7 cellular contexts compared by ENCODE assay signal in the genomic region with DNA sequence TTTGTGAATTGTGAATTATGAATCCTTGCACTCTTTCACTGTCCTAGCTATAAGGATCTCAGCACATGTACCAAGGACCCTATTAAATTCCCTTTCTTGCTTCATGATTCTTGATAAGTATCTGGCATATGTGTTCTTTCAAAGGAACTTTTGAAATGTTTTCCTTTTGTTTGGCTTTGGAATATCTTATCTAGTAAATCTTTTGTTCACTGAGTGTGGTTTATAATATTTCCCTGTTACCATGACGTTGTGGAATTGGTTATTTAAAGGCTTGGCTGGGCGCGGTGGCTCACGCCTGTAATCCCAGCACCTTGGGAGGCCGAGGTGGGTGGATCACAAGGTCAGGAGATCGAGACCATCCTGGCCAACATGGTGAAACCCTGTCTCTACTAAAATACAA.
DNase-seq lines count a peak whose midpoint lies in the region; FAIRE-seq and TF ChIP-seq lines count a peak whose summit lies in the region.
"Not testable (repeated sequence)": the region's sequence is repeated elsewhere in the genome, so short reads cannot be mapped to it uniquely, and the experiment has no call there.

No MANE protein-coding gene starts in this region.

- not testable (repeated sequence) for H3K9me3 Mint-ChIP-seq in astrocyte (ENCODE audit: unreplicated experiment)

- H3K14ac ChIP-seq in trophoblast cell (ENCODE audit: low read length) = not testable (repeated sequence)

- not testable (repeated sequence) for H3K79me2 ChIP-seq in astrocyte (ENCODE audit: insufficient read depth, low read length); endothelial cell of umbilical vein (ENCODE audit: control insufficient read depth, insufficient read depth, low read length); trophoblast cell (ENCODE audit: control insufficient read depth, insufficient read depth, low read length, poor library complexity)

- no CpG with 5 or more reads among the region's 6 CpGs for WGBS in trophoblast cell (ENCODE audit: extremely low coverage, insufficient coverage, insufficient read length)

- not testable (repeated sequence) for H3K9me3 ChIP-seq in HAP-1; astrocyte (ENCODE audit: insufficient read depth, low read depth, low read length); endothelial cell of umbilical vein (replicated peaks; ENCODE audit: control insufficient read depth, insufficient read depth, low read length); trophoblast cell (ENCODE audit: insufficient read depth, low read depth, low read length)

- dilution Hi-C loops in endothelial cell of umbilical vein (cut with MboI; ENCODE audit: extremely low pct_ligation_motif_present, low sequenced_read_pairs) = not testable (repeated sequence)

- not testable (repeated sequence) for H3K36me3 Mint-ChIP-seq in astrocyte (ENCODE audit: low read depth, unreplicated experiment)

- H4K91ac ChIP-seq in trophoblast cell (ENCODE audit: low read depth, low read length) = not testable (repeated sequence)

- H4K20me1 ChIP-seq in astrocyte (ENCODE audit: insufficient read depth, low read length); endothelial cell of umbilical vein (replicated peaks; ENCODE audit: control insufficient read depth, extremely low read depth, insufficient read depth, low read length): not testable (repeated sequence)

- H3K9ac ChIP-seq in astrocyte (ENCODE audit: low read length); endothelial cell of umbilical vein (replicated peaks; ENCODE audit: extremely low read depth, insufficient read depth, low read length); trophoblast cell (ENCODE audit: low read length): not testable (repeated sequence)

- H3K27me3 ChIP-seq in HAP-1 (ENCODE audit: low read depth); astrocyte (ENCODE audit: insufficient read depth, low read length); brain microvascular endothelial cell (replicated peaks); endothelial cell of umbilical vein (ENCODE audit: control insufficient read depth in 2 of 2, insufficient read depth in 2 of 2, low read length in 2 of 2); trophoblast cell (ENCODE audit: insufficient read depth, low read length): not testable (repeated sequence)

- H3K18ac ChIP-seq in trophoblast cell (ENCODE audit: low read length) = not testable (repeated sequence)

- not testable (repeated sequence) for BruUV-seq in endothelial cell of umbilical vein (replicated peaks; lab: Mats Ljungman, UMichigan)

- not testable (repeated sequence) for TF ChIP-seq CTCF in astrocyte (IDR thresholded peaks at IDR 0.05; ENCODE audit: insufficient read depth, low read depth, low read length); brain microvascular endothelial cell (IDR thresholded peaks at IDR 0.05; ENCODE audit: low read depth, low read length, missing control alignments); endothelial cell of umbilical vein (IDR thresholded peaks at IDR 0.05; ENCODE audit: extremely low read depth in 1 of 2, insufficient read depth in 1 of 2, low read depth in 1 of 2, low read length in 2 of 2)

- CTCF ChIA-PET in endothelial cell of umbilical vein (lab: Charles Lee) = interaction anchor here (0.9 to 1.7 kb wide), 3 partner anchors 14 to 257 kb away, joined by 3 to 5 read pairs (median 4); no protein-coding TSS in a partner anchor

- H2BK120ac ChIP-seq in trophoblast cell (ENCODE audit: insufficient read depth, low read length, poor library complexity) = not testable (repeated sequence)

- not testable (repeated sequence) for H3K4ac ChIP-seq in trophoblast cell (ENCODE audit: low read depth, low read length)

- not testable (repeated sequence) for TF ChIP-seq POLR2A in endothelial cell of umbilical vein (IDR thresholded peaks at IDR 0.05; ENCODE audit: low read depth, low read length)

- not testable (repeated sequence) for H4K8ac ChIP-seq in trophoblast cell (ENCODE audit: low read depth, low read length)

- not testable (repeated sequence) for H2AK5ac ChIP-seq in trophoblast cell (ENCODE audit: low read length)

- FAIRE-seq in astrocyte (lab: Jason Lieb, UNC); endothelial cell of umbilical vein (lab: Jason Lieb, UNC): not testable (repeated sequence)

- H3K9me1 ChIP-seq in endothelial cell of umbilical vein (replicated peaks; ENCODE audit: control insufficient read depth, extremely low read depth, insufficient read depth, low read length) = not testable (repeated sequence)

- intact Hi-C loops in endothelial cell of umbilical vein (cut with micrococcal nuclease) = loop anchor here (2.0 to 5.0 kb wide), 2 partner anchors 257 to 512 kb away; no protein-coding TSS in a partner anchor
- intact Hi-C loops in cardiac septum (cut with DNase I) = not testable (repeated sequence)

- POLR2A ChIA-PET in endothelial cell of umbilical vein (lab: Charles Lee) = not testable (repeated sequence)

- in situ Hi-C loops in HAP-1 (cut with MboI; ENCODE audit: low sequenced_read_pairs); brain microvascular endothelial cell (cut with HindIII; ENCODE audit: low pct_ligation_motif_present, low sequenced_read_pairs): not testable (repeated sequence)

- not testable (repeated sequence) for H3K4me1 Mint-ChIP-seq in astrocyte (ENCODE audit: low read depth, unreplicated experiment)

- H3K4me3 ChIP-seq in HAP-1; astrocyte (ENCODE audit: insufficient read depth, low read depth, low read length); brain microvascular endothelial cell (ENCODE audit: low read depth, low read length); endothelial cell of umbilical vein (replicated peaks in 1 of 3; ENCODE audit: insufficient read depth in 1 of 3, low read depth in 1 of 3, low read length in 3 of 3); trophoblast cell (ENCODE audit: low read depth, low read length): not testable (repeated sequence)

- not testable (repeated sequence) for H3K4me1 ChIP-seq in HAP-1; astrocyte (ENCODE audit: insufficient read depth, low read length); trophoblast cell (ENCODE audit: control insufficient read depth in 1 of 2, insufficient read depth in 2 of 2, low read length in 2 of 2)
- peaks cover 21% of the 10 kb centered on the region for H3K4me1 ChIP-seq in endothelial cell of umbilical vein (ENCODE audit: control insufficient read depth, extremely low read depth, insufficient read depth, low read length)

- not testable (repeated sequence) for H2BK5ac ChIP-seq in trophoblast cell (ENCODE audit: low read depth, low read length, poor library complexity)

- H2BK12ac ChIP-seq in trophoblast cell (ENCODE audit: low read length) = not testable (repeated sequence)

- not testable (repeated sequence) for H3K27ac Mint-ChIP-seq in astrocyte (ENCODE audit: unreplicated experiment)

- not testable (repeated sequence) for H4K12ac ChIP-seq in trophoblast cell (ENCODE audit: low read depth, low read length)

- not testable (repeated sequence) for H3K79me1 ChIP-seq in trophoblast cell (ENCODE audit: low read length)

- H3K27me3 Mint-ChIP-seq in astrocyte (ENCODE audit: low read depth, unreplicated experiment) = not testable (repeated sequence)

- H3K23ac ChIP-seq in trophoblast cell (ENCODE audit: low read length) = not testable (repeated sequence)

- DNase-seq in HAP-1 (ENCODE audit: low spot score in 2 of 2) (peak; percentile 15 to 45), RPMI7951 (ENCODE audit: low read depth) (peak; percentile 10), astrocyte (ENCODE audit: low read depth) (peak; percentile 33), brain microvascular endothelial cell (peak; percentile 43), endothelial cell of umbilical vein (ENCODE audit: low read depth, low spot score) (peak; percentile 19), cardiac septum (ENCODE audit: low spot score) (peak; percentile 20), trophoblast cell (peak; percentile 10 to 80)

- not testable (repeated sequence) for H3K36me3 ChIP-seq in HAP-1 (replicated peaks); astrocyte (ENCODE audit: insufficient read depth, low read length); brain microvascular endothelial cell (replicated peaks); endothelial cell of umbilical vein (ENCODE audit: control insufficient read depth in 2 of 2, extremely low read depth in 1 of 2, insufficient read depth in 2 of 2, low read length in 2 of 2); trophoblast cell (ENCODE audit: control insufficient read depth in 1 of 2, insufficient read depth in 2 of 2, low read length in 2 of 2)

- not testable (repeated sequence) for H2AFZ ChIP-seq in astrocyte (ENCODE audit: low read depth, low read length); endothelial cell of umbilical vein (ENCODE audit: low read depth, low read length); trophoblast cell (ENCODE audit: insufficient read depth, low read length, poor library complexity)

- H3K4me3 Mint-ChIP-seq in astrocyte (ENCODE audit: unreplicated experiment) = not testable (repeated sequence)

- H3K4me2 ChIP-seq in astrocyte (ENCODE audit: low read length); trophoblast cell (ENCODE audit: low read length): not testable (repeated sequence)
- peak overlapping the region; percentile 38 for H3K4me2 ChIP-seq in endothelial cell of umbilical vein (ENCODE audit: insufficient read depth, low read length)

- not testable (repeated sequence) for H3K27ac ChIP-seq in astrocyte (ENCODE audit: low read depth, low read length); brain microvascular endothelial cell; trophoblast cell (ENCODE audit: low read depth, low read length)
- peak overlapping the region; percentile 21 for H3K27ac ChIP-seq in endothelial cell of umbilical vein (ENCODE audit: insufficient read depth, low read depth, low read length)
